ENCODE assay signal across 23 cellular contexts in genomic region chr9:125893277-125893676, GRCh38.
"Had no signal": no experiment of that assay in that cellular context is flagged by ENCODE, and none has a peak within 500 bp of the region (broad histone marks: within the 10 kb centered on the region; RNA-seq: fewer than 3 reads in every experiment).

No MANE protein-coding gene starts in this region.

- H3K4me3 Mint-ChIP-seq: activated CD4-positive, alpha-beta memory T cell treated with anti-CD3 and anti-CD28 coated beads, Interleukin-2, amount 10 ng/mL, durations not matched to agents 7 days and 5 days; activated naive CD4-positive, alpha-beta T cell treated with anti-CD3 and anti-CD28 coated beads for 36 hours; activated naive CD8-positive, alpha-beta T cell; activated T-helper 17 cell treated with anti-CD3 and anti-CD28 coated beads, Interleukin-2, amount 50 U/mL, for 72 hours had no signal

- H3K4me2 ChIP-seq: KMS-11, PC-9 had no signal

- H3K36me3 ChIP-seq: cardiac muscle cell, MG63 had no signal

- H3K36me3 Mint-ChIP-seq: activated naive CD8-positive, alpha-beta T cell; brain had no signal

- H3K27ac ChIP-seq: cardiac muscle cell, KMS-11, PC-9 had no signal

- H3K27ac Mint-ChIP-seq: activated CD4-positive, alpha-beta memory T cell treated with anti-CD3 and anti-CD28 coated beads, Interleukin-2, amount 10 ng/mL, durations not matched to agents 7 days and 5 days; activated naive CD4-positive, alpha-beta T cell treated with anti-CD3 and anti-CD28 coated beads for 36 hours; activated naive CD8-positive, alpha-beta T cell; activated T-helper 17 cell treated with anti-CD3 and anti-CD28 coated beads, Interleukin-2, amount 50 U/mL, for 72 hours had no signal

- DNase-seq: activated CD4-positive, alpha-beta memory T cell treated with anti-CD3 and anti-CD28 coated beads, Interleukin-2, amount 10 ng/mL, durations not matched to agents 7 days and 5 days; activated CD4-positive, alpha-beta T cell treated with anti-CD3 and anti-CD28 coated beads, Interleukin-2, amount 50 U/mL, for 1 hour; activated CD4-positive, CD25-positive, alpha-beta regulatory T cell; activated gamma-delta T cell; activated naive CD4-positive, alpha-beta T cell treated with anti-CD3 and anti-CD28 coated beads for 36 hours; activated T-cell treated with anti-CD3 and anti-CD28 coated beads for 4 hours; activated T-cell treated with anti-CD3 and anti-CD28 coated beads, Interleukin-2, amount 50 U/mL, for 48 hours; amygdala; MG63; NCI-H1048; NCI-H1694; NCI-H2029; NCI-H345; NCI-H510A; NCI-H526 treated with DMSO at 0.1 percent for 48 hours; PC-9; SIG-M5; T-helper 1 cell had no signal

- H3K9ac ChIP-seq: KMS-11 had no signal

- H3K4me3 ChIP-seq: cardiac muscle cell, MG63, PC-9 had no signal

- ATAC-seq: activated T-helper 17 cell treated with anti-CD3 and anti-CD28 coated beads, Interleukin-2, amount 50 U/mL, for 72 hours had no signal

- H3K9me3 ChIP-seq: MG63 had no signal

- H3K9me3 Mint-ChIP-seq: activated CD4-positive, alpha-beta memory T cell treated with anti-CD3 and anti-CD28 coated beads, Interleukin-2, amount 10 ng/mL, durations not matched to agents 7 days and 5 days; activated naive CD4-positive, alpha-beta T cell treated with anti-CD3 and anti-CD28 coated beads for 36 hours; activated T-helper 17 cell treated with anti-CD3 and anti-CD28 coated beads, Interleukin-2, amount 50 U/mL, for 72 hours; brain had no signal

- H3K27me3 ChIP-seq: cardiac muscle cell, MG63 had no signal
